ENCODE assay signal across 30 cellular contexts in the genomic region with DNA sequence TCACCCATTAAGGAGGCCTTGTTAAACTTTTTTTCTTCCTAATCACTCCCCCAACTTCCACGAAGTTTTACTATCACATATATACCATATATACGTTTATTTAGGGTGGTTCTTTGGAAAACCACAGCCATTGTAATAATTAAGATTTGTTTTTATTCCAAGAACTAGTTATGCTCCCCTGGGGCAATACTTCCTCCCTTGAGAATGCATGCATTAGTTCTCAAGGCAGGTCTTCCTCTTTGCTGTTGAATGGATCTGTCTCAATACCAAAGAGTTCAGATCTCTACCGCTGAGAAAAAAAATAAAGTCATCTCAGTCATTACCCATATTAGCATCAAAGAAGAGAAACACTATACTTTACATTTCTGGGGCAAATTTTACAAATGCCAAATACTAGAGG.
"Had no signal": no experiment of that assay in that cellular context is flagged by ENCODE, and none has a peak within 500 bp of the region (broad histone marks: within the 10 kb centered on the region; RNA-seq: fewer than 3 reads in every experiment).

No MANE protein-coding gene starts in this region.

- H3K36me3 Mint-ChIP-seq: activated CD8-positive, alpha-beta memory T cell treated with anti-CD3 and anti-CD28 coated beads, Interleukin-2, amount 10 ng/mL, durations not matched to agents 7 days and 5 days; activated naive CD4-positive, alpha-beta T cell treated with anti-CD3 and anti-CD28 coated beads, Interleukin-2, amount 10 ng/mL, durations not matched to agents 7 days and 5 days; activated naive CD8-positive, alpha-beta T cell; brain had no signal

- H3K27ac ChIP-seq: Peyer's patch, SJSA1 had no signal

- H3K9me3 Mint-ChIP-seq: brain had no signal

- H3K27ac Mint-ChIP-seq: activated CD4-positive, alpha-beta memory T cell treated with anti-CD3 and anti-CD28 coated beads, Interleukin-2, amount 10 ng/mL, durations not matched to agents 7 days and 5 days; activated CD4-positive, alpha-beta T cell treated with anti-CD3 and anti-CD28 coated beads for 36 hours; activated CD8-positive, alpha-beta memory T cell treated with anti-CD3 and anti-CD28 coated beads, Interleukin-2, amount 10 ng/mL, durations not matched to agents 7 days and 5 days; activated naive CD4-positive, alpha-beta T cell treated with anti-CD3 and anti-CD28 coated beads, Interleukin-2, amount 10 ng/mL, durations not matched to agents 7 days and 5 days; activated naive CD8-positive, alpha-beta T cell; activated naive CD8-positive, alpha-beta T cell treated with anti-CD3 and anti-CD28 coated beads, Interleukin-2, amount 50 U/mL, for 24 hours had no signal

- H3K36me3 ChIP-seq: Peyer's patch, SJSA1 had no signal

- H3K4me3 Mint-ChIP-seq: activated CD4-positive, alpha-beta memory T cell treated with anti-CD3 and anti-CD28 coated beads, Interleukin-2, amount 10 ng/mL, durations not matched to agents 7 days and 5 days; activated CD4-positive, alpha-beta T cell treated with anti-CD3 and anti-CD28 coated beads for 36 hours; activated CD8-positive, alpha-beta memory T cell treated with anti-CD3 and anti-CD28 coated beads, Interleukin-2, amount 10 ng/mL, durations not matched to agents 7 days and 5 days; activated naive CD4-positive, alpha-beta T cell treated with anti-CD3 and anti-CD28 coated beads, Interleukin-2, amount 10 ng/mL, durations not matched to agents 7 days and 5 days; activated naive CD8-positive, alpha-beta T cell; activated naive CD8-positive, alpha-beta T cell treated with anti-CD3 and anti-CD28 coated beads, Interleukin-2, amount 50 U/mL, for 24 hours; brain had no signal

- H3K4me1 ChIP-seq: Peyer's patch, SJSA1 had no signal

- ATAC-seq: activated CD4-positive, alpha-beta T cell treated with anti-CD3 and anti-CD28 coated beads for 36 hours; activated CD4-positive, CD25-positive, alpha-beta regulatory T cell treated with anti-CD3 and anti-CD28 coated beads, Interleukin-2, amount 50 U/mL, for 24 hours; activated CD8-positive, alpha-beta memory T cell treated with anti-CD3 and anti-CD28 coated beads, Interleukin-2, amount 10 ng/mL, durations not matched to agents 7 days and 5 days; activated naive CD8-positive, alpha-beta T cell treated with anti-CD3 and anti-CD28 coated beads, Interleukin-2, amount 50 U/mL, for 24 hours; PC-3; SK-N-SH treated with all-trans-retinoic acid at 6 μM for 48 hours had no signal

- H3K4me3 ChIP-seq: Peyer's patch, SJSA1 had no signal

- H3K27me3 ChIP-seq: Peyer's patch, SJSA1 had no signal

- H3K27me3 Mint-ChIP-seq: activated CD4-positive, alpha-beta memory T cell treated with anti-CD3 and anti-CD28 coated beads, Interleukin-2, amount 10 ng/mL, durations not matched to agents 7 days and 5 days; activated CD4-positive, alpha-beta T cell treated with anti-CD3 and anti-CD28 coated beads for 36 hours; activated CD8-positive, alpha-beta memory T cell treated with anti-CD3 and anti-CD28 coated beads, Interleukin-2, amount 10 ng/mL, durations not matched to agents 7 days and 5 days; activated naive CD4-positive, alpha-beta T cell treated with anti-CD3 and anti-CD28 coated beads, Interleukin-2, amount 10 ng/mL, durations not matched to agents 7 days and 5 days; activated naive CD8-positive, alpha-beta T cell; activated naive CD8-positive, alpha-beta T cell treated with anti-CD3 and anti-CD28 coated beads, Interleukin-2, amount 50 U/mL, for 24 hours had no signal

- H3K4me1 Mint-ChIP-seq: activated CD4-positive, alpha-beta memory T cell treated with anti-CD3 and anti-CD28 coated beads, Interleukin-2, amount 10 ng/mL, durations not matched to agents 7 days and 5 days; activated CD4-positive, alpha-beta T cell treated with anti-CD3 and anti-CD28 coated beads for 36 hours; activated CD8-positive, alpha-beta memory T cell treated with anti-CD3 and anti-CD28 coated beads, Interleukin-2, amount 10 ng/mL, durations not matched to agents 7 days and 5 days; activated naive CD4-positive, alpha-beta T cell treated with anti-CD3 and anti-CD28 coated beads, Interleukin-2, amount 10 ng/mL, durations not matched to agents 7 days and 5 days; activated naive CD8-positive, alpha-beta T cell treated with anti-CD3 and anti-CD28 coated beads, Interleukin-2, amount 50 U/mL, for 24 hours had no signal

- DNase-seq: activated CD4-positive, alpha-beta memory T cell treated with anti-CD3 and anti-CD28 coated beads, Interleukin-2, amount 10 ng/mL, durations not matched to agents 7 days and 5 days; activated CD4-positive, alpha-beta T cell treated with anti-CD3 and anti-CD28 coated beads for 36 hours; activated CD4-positive, alpha-beta T cell treated with anti-CD3 and anti-CD28 coated beads, Interleukin-2, amount 50 U/mL, for 1 hour; activated CD8-positive, alpha-beta memory T cell treated with anti-CD3 and anti-CD28 coated beads for 24 hours; activated CD8-positive, alpha-beta memory T cell treated with anti-CD3 and anti-CD28 coated beads, Interleukin-2, amount 10 ng/mL, durations not matched to agents 7 days and 5 days; activated CD8-positive, alpha-beta memory T cell treated with anti-CD3 and anti-CD28 coated beads, Interleukin-2, amount 50 U/mL, for 48 hours; activated effector memory CD4-positive, alpha-beta T cell treated with Interleukin-2 at 50 U/mL for 16 hours; activated naive CD4-positive, alpha-beta T cell treated with anti-CD3 and anti-CD28 coated beads, Interleukin-2, amount 10 ng/mL, durations not matched to agents 7 days and 5 days; activated naive CD8-positive, alpha-beta T cell treated with anti-CD3 and anti-CD28 coated beads, Interleukin-2, amount 50 U/mL, for 24 hours; activated T-cell treated with anti-CD3 and anti-CD28 coated beads, Interleukin-2, amount 50 U/mL, for 48 hours; anterior cingulate cortex; caudate nucleus; cerebellar nuclear complex; cortex of kidney; NCI-H1105; NCI-H1417 treated with DMSO at 0.1 percent for 48 hours; NCI-H1694; NCI-H1930; NCI-H2081 treated with DMSO at 0.1 percent for 48 hours; NCI-H226; PC-3; Peyer's patch; RPMI8226; SHP77 treated with DMSO at 0.1 percent for 48 hours; T1000 had no signal

- H3K9me3 ChIP-seq: Peyer's patch had no signal
